20 cellular contexts compared by ENCODE assay signal in genomic region chr22:31876156-31877035, GRCh38.
DNase-seq lines count a peak whose midpoint lies in the region; ATAC-seq and TF ChIP-seq lines count a peak whose summit lies in the region.
"Had no signal": no experiment of that assay in that cellular context is flagged by ENCODE, and none has a peak within 500 bp of the region (broad histone marks: within the 10 kb centered on the region; RNA-seq: fewer than 3 reads in every experiment).

No MANE protein-coding gene starts in this region.

- TF ChIP-seq CTCF in A673 (conservative IDR thresholded peaks at IDR 0.05; ENCODE audit: low read depth, low read length) (no peak), foreskin keratinocyte (conservative IDR thresholded peaks at IDR 0.05) (no peak), WERI-Rb-1 (IDR thresholded peaks at IDR 0.05; ENCODE audit: low read depth, low read length) (no peak), Peyer's patch (IDR thresholded peaks at IDR 0.05) (no peak)

- H3K4me3 ChIP-seq in A673 (ENCODE audit: low read depth, low read length, poor library complexity, severe bottlenecking) (no peak overlapping the region), GM23248 (no peak overlapping the region), WERI-Rb-1 (ENCODE audit: low read depth, low read length) (no peak overlapping the region), Peyer's patch (no peak overlapping the region)
- H3K4me3 ChIP-seq: A549, right atrium auricular region had no signal

- WGBS in GM23248 (ENCODE audit: low coverage in 1 of 2, low lambda C conversion rate in 2 of 2, missing lambda C conversion rate in 2 of 2), 2 experiments = 68 to 69% methylated on average over 14 of the region's 14 CpGs

- no peaks in the 10 kb centered on the region for H3K9me2 ChIP-seq in GM23248 (ENCODE audit: insufficient read depth)

- peak; percentile 83 for ATAC-seq in foreskin keratinocyte
- no peak for ATAC-seq in HG03039 (IDR thresholded peaks at IDR 0.05; ENCODE audit: unreplicated experiment)
- no peak for ATAC-seq in GM19328 (IDR thresholded peaks at IDR 0.05; ENCODE audit: unreplicated experiment)
- ATAC-seq: A549 had no signal

- POLR2A ChIA-PET in A673 (lab: Charles Lee; ENCODE audit: low non-redundant PET) = interaction anchor here (0.7 kb wide), 1 partner anchor 115 kb away, joined by 4 read pairs; no protein-coding TSS in a partner anchor

- DNase-seq in A673 (ENCODE audit: low spot score) (peak; percentile 24), GM23248 (peak; percentile 80), UCSD-AML1 (lab: John Stamatoyannopoulos, UW; ENCODE audit: unreplicated experiment) (peak; percentile 78), foreskin keratinocyte (peak; percentile 77 to 90), WERI-Rb-1 (no peak), Peyer's patch (no peak)
- DNase-seq: activated CD4-positive, alpha-beta T cell treated with anti-CD3 and anti-CD28 coated beads for 1 hour; activated CD8-positive, alpha-beta memory T cell treated with anti-CD3 and anti-CD28 coated beads, Interleukin-2, amount 50 U/mL, for 4 hours; activated gamma-delta T cell treated with Interleukin-2 at 50 U/mL for 16 hours; amniotic stem cell; caudate nucleus; DND-41; HCEC 1CT; NCI-H1105 treated with DMSO at 0.1 percent for 48 hours; NCI-H69; T-helper 9 cell had no signal

- no peak overlapping the region for H2AFZ ChIP-seq in GM23248

- CTCF ChIA-PET in A673 (lab: Charles Lee) = interaction anchor here (0.6 to 0.7 kb wide), 3 partner anchors 74 to 929 kb away, joined by 3 to 6 read pairs (median 4); no protein-coding TSS in a partner anchor

- no peak overlapping the region for H3K4me2 ChIP-seq in GM23248 (ENCODE audit: unreplicated experiment)
- H3K4me2 ChIP-seq: A549 had no signal

- H3K36me3 ChIP-seq in A673 (ENCODE audit: insufficient read depth, low read length, poor library complexity, severe bottlenecking) = peaks cover 5% of the 10 kb centered on the region
- peaks cover 9% of the 10 kb centered on the region for H3K36me3 ChIP-seq in GM23248 (ENCODE audit: low read depth)
- H3K36me3 ChIP-seq in WERI-Rb-1 = peaks cover 15% of the 10 kb centered on the region
- peaks cover 0 to 69% (median 0%) of the 10 kb centered on the region in 3 donors for H3K36me3 ChIP-seq in Peyer's patch

- no peaks in the 10 kb centered on the region for H4K20me1 ChIP-seq in GM23248 (ENCODE audit: insufficient read depth)

- in situ Hi-C loops in GM23248 (cut with MboI) = no loop called here

- H3K27me3 ChIP-seq in A673 (replicated peaks; ENCODE audit: insufficient read depth, low read depth, low read length, poor library complexity) (no peaks in the 10 kb centered on the region), GM23248 (replicated peaks; ENCODE audit: insufficient read depth) (no peaks in the 10 kb centered on the region), foreskin keratinocyte (no peaks in the 10 kb centered on the region), WERI-Rb-1 (ENCODE audit: insufficient read depth, low read depth, severe bottlenecking) (no peaks in the 10 kb centered on the region), Peyer's patch (no peaks in the 10 kb centered on the region)
- H3K27me3 ChIP-seq: right atrium auricular region had no signal

- TF ChIP-seq POLR2A in Peyer's patch (IDR thresholded peaks at IDR 0.05) = no peak

- no peaks in the 10 kb centered on the region for H3F3A ChIP-seq in GM23248 (ENCODE audit: insufficient read depth)

- no peak overlapping the region for H3K27ac ChIP-seq in A673 (ENCODE audit: low read depth, low read length, poor library complexity, severe bottlenecking)
- H3K27ac ChIP-seq in GM23248 = peak overlapping the region; percentile 34; the same call in 1 of the 2 replicates
- H3K27ac ChIP-seq in foreskin keratinocyte = peak overlapping the region; percentile 80
- no peak overlapping the region for H3K27ac ChIP-seq in WERI-Rb-1
- H3K27ac ChIP-seq in Peyer's patch = no peak overlapping the region
- H3K27ac ChIP-seq: A549, right atrium auricular region had no signal

- H3K9me3 ChIP-seq in A673 (ENCODE audit: low read depth, low read length, poor library complexity, severe bottlenecking) = no peaks in the 10 kb centered on the region
- H3K9me3 ChIP-seq in GM23248 (ENCODE audit: low read depth) = no peaks in the 10 kb centered on the region
- H3K9me3 ChIP-seq in WERI-Rb-1 (ENCODE audit: severe bottlenecking) = no peaks in the 10 kb centered on the region
- no peaks in the 10 kb centered on the region for H3K9me3 ChIP-seq in Peyer's patch
- H3K9me3 ChIP-seq: A549, right atrium auricular region had no signal

- intact Hi-C loops in A673 (cut with micrococcal nuclease; ENCODE audit: unreplicated experiment) = no loop called here

- H3K4me1 ChIP-seq in A673 (ENCODE audit: insufficient read depth, low read length, poor library complexity, severe bottlenecking) (peaks cover 8% of the 10 kb centered on the region), GM23248 (ENCODE audit: insufficient read depth) (peaks cover 15% of the 10 kb centered on the region), foreskin keratinocyte (peaks cover 19% of the 10 kb centered on the region), Peyer's patch (no peaks in the 10 kb centered on the region)
- H3K4me1 ChIP-seq: right atrium auricular region had no signal

- H3K79me2 ChIP-seq in GM23248 (ENCODE audit: insufficient read depth) = no peaks in the 10 kb centered on the region

- H3K9ac ChIP-seq in GM23248 = peak overlapping the region; percentile 9; the same call in 1 of the 2 replicates

- BruUV-seq in A673 (replicated peaks; lab: Mats Ljungman, UMichigan) = no TSS peak

Comparison
In these comparisons a context has a peak if more than half of its experiments do, and no peak if none do; other contexts are left out.
1. DNase-seq: peak in A673 (single experiment), GM23248 (single experiment), UCSD-AML1 (single experiment) and foreskin keratinocyte (2 of 2); none in WERI-Rb-1 (single experiment) and Peyer's patch (0 of 3).
2. H3K27ac ChIP-seq: peak in GM23248 (single experiment) and foreskin keratinocyte (single experiment); none in A673 (single experiment), WERI-Rb-1 (single experiment) and Peyer's patch (0 of 4).